In the genomic region with DNA sequence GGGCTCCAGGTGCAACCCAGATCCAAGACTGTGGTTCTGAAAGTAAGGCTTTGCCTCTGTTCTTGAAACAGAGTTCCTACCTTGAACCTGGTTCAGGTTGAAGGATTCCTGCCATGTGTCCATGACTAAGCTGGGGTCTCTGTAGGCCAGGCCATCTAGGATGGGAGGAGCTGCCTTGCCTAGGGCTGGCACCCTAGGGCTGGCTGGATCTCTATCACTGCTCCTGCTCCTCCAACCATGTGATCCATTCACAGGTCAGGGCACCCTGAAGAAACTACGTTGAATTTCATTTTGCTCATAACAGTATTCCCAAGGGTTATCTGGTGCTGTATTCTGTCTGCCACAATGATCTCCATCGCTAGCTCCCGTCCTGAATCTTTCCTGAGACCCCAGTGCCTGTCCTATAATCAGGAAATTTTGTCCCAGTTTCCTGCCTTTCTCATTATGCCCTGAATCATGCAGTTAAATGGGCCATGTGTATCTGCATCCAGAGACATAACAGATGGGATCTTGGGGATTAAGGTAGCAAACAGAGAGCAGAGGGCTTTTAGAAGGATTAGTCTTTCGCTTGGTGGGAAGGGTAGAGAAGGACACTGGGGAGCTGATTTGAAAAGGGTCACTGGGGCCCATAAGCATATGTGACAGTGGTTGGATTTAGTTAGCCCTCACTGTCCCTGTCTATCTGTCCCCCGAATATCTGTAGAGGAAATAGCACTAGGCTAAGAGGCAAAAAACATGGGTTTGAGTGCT, we compare ENCODE assay signal across 10 cellular contexts.
"Had no signal": no experiment of that assay in that cellular context is flagged by ENCODE, and none has a peak within 500 bp of the region (broad histone marks: within the 10 kb centered on the region; RNA-seq: fewer than 3 reads in every experiment).

No MANE protein-coding gene starts in this region.

- H3K36me3 ChIP-seq: brain microvascular endothelial cell had no signal

- H3K4me1 ChIP-seq: parathyroid adenoma had no signal

- H3K27me3 Mint-ChIP-seq: activated CD4-positive, alpha-beta memory T cell treated with anti-CD3 and anti-CD28 coated beads, Interleukin-2, amount 10 ng/mL, durations not matched to agents 7 days and 5 days; activated CD4-positive, alpha-beta T cell treated with anti-CD3 and anti-CD28 coated beads for 36 hours; activated T-helper 17 cell treated with anti-CD3 and anti-CD28 coated beads, Interleukin-2, amount 50 U/mL, for 72 hours had no signal

- H3K27ac ChIP-seq: brain microvascular endothelial cell, parathyroid adenoma had no signal

- ATAC-seq: activated CD4-positive, alpha-beta T cell treated with anti-CD3 and anti-CD28 coated beads for 36 hours; activated T-helper 17 cell treated with anti-CD3 and anti-CD28 coated beads, Interleukin-2, amount 50 U/mL, for 72 hours had no signal

- DNase-seq: activated CD4-positive, alpha-beta memory T cell treated with anti-CD3 and anti-CD28 coated beads, Interleukin-2, amount 10 ng/mL, durations not matched to agents 7 days and 5 days; activated CD4-positive, alpha-beta T cell treated with anti-CD3 and anti-CD28 coated beads for 36 hours; activated naive CD4-positive, alpha-beta T cell treated with anti-CD3 and anti-CD28 coated beads, Interleukin-2, amount 50 U/mL, for 16 hours; brain microvascular endothelial cell; dermis blood vessel endothelial cell; hippocampal formation; stimulated activated CD4-positive, alpha-beta T cell treated with anti-CD3 and anti-CD28 coated beads, Interleukin-4, amount 100 ng/mL, for 4 hours; T-helper 2 cell had no signal

- H3K27ac Mint-ChIP-seq: activated CD4-positive, alpha-beta memory T cell treated with anti-CD3 and anti-CD28 coated beads, Interleukin-2, amount 10 ng/mL, durations not matched to agents 7 days and 5 days; activated CD4-positive, alpha-beta T cell treated with anti-CD3 and anti-CD28 coated beads for 36 hours; activated T-helper 17 cell treated with anti-CD3 and anti-CD28 coated beads, Interleukin-2, amount 50 U/mL, for 72 hours had no signal

- H3K27me3 ChIP-seq: brain microvascular endothelial cell had no signal

- H3K4me3 Mint-ChIP-seq: activated CD4-positive, alpha-beta memory T cell treated with anti-CD3 and anti-CD28 coated beads, Interleukin-2, amount 10 ng/mL, durations not matched to agents 7 days and 5 days; activated CD4-positive, alpha-beta T cell treated with anti-CD3 and anti-CD28 coated beads for 36 hours; activated T-helper 17 cell treated with anti-CD3 and anti-CD28 coated beads, Interleukin-2, amount 50 U/mL, for 72 hours had no signal

- H3K9me3 Mint-ChIP-seq: activated CD4-positive, alpha-beta memory T cell treated with anti-CD3 and anti-CD28 coated beads, Interleukin-2, amount 10 ng/mL, durations not matched to agents 7 days and 5 days; activated T-helper 17 cell treated with anti-CD3 and anti-CD28 coated beads, Interleukin-2, amount 50 U/mL, for 72 hours had no signal
